In the genomic region with DNA sequence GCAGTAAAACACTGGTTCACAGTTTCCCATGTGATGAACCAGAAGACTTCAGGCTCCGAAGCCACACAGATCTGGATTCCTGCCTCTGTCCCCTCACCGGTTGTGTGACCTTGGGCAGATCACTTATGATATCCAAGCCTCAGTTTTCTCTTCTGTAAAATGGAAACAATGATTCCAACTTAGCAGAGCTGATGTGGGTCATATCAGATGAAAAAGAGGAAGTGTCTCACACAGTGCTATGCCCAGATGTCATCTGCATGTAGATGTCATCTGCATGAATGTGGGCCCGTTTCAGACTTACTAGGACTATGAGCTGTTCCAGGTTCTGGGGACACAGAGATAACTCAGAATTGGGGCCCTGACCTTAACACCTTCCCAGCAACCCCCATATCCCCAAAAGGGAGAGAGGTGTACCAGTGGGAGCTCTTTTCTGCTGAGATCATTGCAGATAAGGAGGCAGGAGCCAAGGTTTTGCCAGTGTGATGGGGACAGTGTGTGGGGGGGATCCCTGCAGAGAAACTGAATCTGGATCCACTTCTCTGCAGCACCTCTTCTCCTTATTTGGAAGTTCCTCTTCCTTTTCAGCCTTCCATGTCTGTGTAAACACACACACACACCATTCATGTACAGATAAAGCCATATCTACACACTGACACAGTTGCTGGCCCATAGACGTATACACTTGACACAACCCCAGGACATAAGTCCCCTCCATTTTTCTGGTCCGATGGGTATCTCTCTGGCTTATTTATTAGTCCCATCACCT, we compare ENCODE assay signal across 14 cellular contexts. TPM values are rescaled to one million over a fixed set of nuclear protein-coding genes. Genes with fewer than 3 reads are reported as not detected.
DNase-seq lines count a peak whose midpoint lies in the region; ATAC-seq and TF ChIP-seq lines count a peak whose summit lies in the region.
"Had no signal": no experiment of that assay in that cellular context is flagged by ENCODE, and none has a peak within 500 bp of the region (broad histone marks: within the 10 kb centered on the region; RNA-seq: fewer than 3 reads in every experiment).

No MANE protein-coding gene starts in this region.

- H4K20me1 ChIP-seq in neural progenitor cell (ENCODE audit: low read depth) = no peaks in the 10 kb centered on the region

- no peaks in the 10 kb centered on the region for H3K36me3 Mint-ChIP-seq in activated naive CD8-positive, alpha-beta T cell
- H3K36me3 Mint-ChIP-seq in activated naive CD8-positive, alpha-beta T cell treated with anti-CD3 and anti-CD28 coated beads for 36 hours = no peaks in the 10 kb centered on the region
- no peaks in the 10 kb centered on the region for H3K36me3 Mint-ChIP-seq in T-helper 2 cell treated with Interferon-gamma antibody and Interleukin-4, amounts not matched to agents 5 μg/mL and 100 μg/mL, for 36 hours (ENCODE audit: low read depth)
- no peaks in the 10 kb centered on the region for H3K36me3 Mint-ChIP-seq in neural progenitor cell

- H3K4me1 Mint-ChIP-seq in activated naive CD8-positive, alpha-beta T cell (ENCODE audit: low read depth) = peaks cover 42% of the 10 kb centered on the region
- H3K4me1 Mint-ChIP-seq in activated naive CD8-positive, alpha-beta T cell treated with anti-CD3 and anti-CD28 coated beads for 36 hours = peaks cover 36% of the 10 kb centered on the region
- H3K4me1 Mint-ChIP-seq in T-helper 2 cell treated with Interferon-gamma antibody and Interleukin-4, amounts not matched to agents 5 μg/mL and 100 μg/mL, for 36 hours (ENCODE audit: low read depth) = peaks cover 34% of the 10 kb centered on the region
- peaks cover 78% of the 10 kb centered on the region for H3K4me1 Mint-ChIP-seq in neural progenitor cell

- no peak for DNase-seq in activated naive CD8-positive, alpha-beta T cell treated with anti-CD3 and anti-CD28 coated beads for 36 hours
- peak; percentile 78 for DNase-seq in T-helper 2 cell treated with Interferon-gamma antibody and Interleukin-4, amounts not matched to agents 5 μg/mL and 100 μg/mL, for 36 hours (ENCODE audit: low spot score)
- DNase-seq in neural progenitor cell (ENCODE audit: low spot score) (no peak), hypothalamus (lab: John Stamatoyannopoulos, UW) (no peak), left ventricle myocardium inferior (no peak)
- DNase-seq: NCI-H187; PC-9; stimulated activated CD4-positive, alpha-beta T cell treated with anti-CD3 and anti-CD28 coated beads, Interleukin-4, amount 100 ng/mL, for 4 hours had no signal

- peak; percentile 42 for ATAC-seq in GM18868 (IDR thresholded peaks at IDR 0.05; ENCODE audit: unreplicated experiment)
- ATAC-seq in GM21576 (IDR thresholded peaks at IDR 0.05; ENCODE audit: unreplicated experiment) = no peak

- H3K4me2 ChIP-seq in neural progenitor cell = peak overlapping the region; percentile 44
- H3K4me2 ChIP-seq: PC-9 had no signal

- H3F3A ChIP-seq in neural progenitor cell (ENCODE audit: low read depth) = peaks cover 29% of the 10 kb centered on the region

- intact Hi-C loops in left ventricle myocardium inferior (cut with micrococcal nuclease) = no loop called here

- H3K27me3 ChIP-seq in neural progenitor cell (peaks cover 48% of the 10 kb centered on the region), left ventricle myocardium inferior (ENCODE audit: low read depth) (peaks cover 84% of the 10 kb centered on the region)

- no peak overlapping the region for H3K4me3 Mint-ChIP-seq in activated naive CD8-positive, alpha-beta T cell
- no peak overlapping the region for H3K4me3 Mint-ChIP-seq in activated naive CD8-positive, alpha-beta T cell treated with anti-CD3 and anti-CD28 coated beads for 36 hours
- H3K4me3 Mint-ChIP-seq in T-helper 2 cell treated with Interferon-gamma antibody and Interleukin-4, amounts not matched to agents 5 μg/mL and 100 μg/mL, for 36 hours = no peak overlapping the region
- no peak overlapping the region for H3K4me3 Mint-ChIP-seq in neural progenitor cell

- no peaks in the 10 kb centered on the region for H3K79me2 ChIP-seq in neural progenitor cell (ENCODE audit: low read depth)

- H3K4me3 ChIP-seq in neural progenitor cell (no peak overlapping the region), left ventricle myocardium inferior (no peak overlapping the region)
- H3K4me3 ChIP-seq: PC-9, psoas muscle, suprapubic skin had no signal

- no peak overlapping the region for H3K9ac ChIP-seq in neural progenitor cell

- H3K36me3 ChIP-seq in neural progenitor cell (no peaks in the 10 kb centered on the region), left ventricle myocardium inferior (no peaks in the 10 kb centered on the region)
- H3K36me3 ChIP-seq: suprapubic skin had no signal

- no peaks in the 10 kb centered on the region for H3K9me3 Mint-ChIP-seq in activated naive CD8-positive, alpha-beta T cell (ENCODE audit: low read depth)
- H3K9me3 Mint-ChIP-seq in activated naive CD8-positive, alpha-beta T cell treated with anti-CD3 and anti-CD28 coated beads for 36 hours = no peaks in the 10 kb centered on the region
- no peaks in the 10 kb centered on the region for H3K9me3 Mint-ChIP-seq in T-helper 2 cell treated with Interferon-gamma antibody and Interleukin-4, amounts not matched to agents 5 μg/mL and 100 μg/mL, for 36 hours
- H3K9me3 Mint-ChIP-seq in neural progenitor cell = no peaks in the 10 kb centered on the region

- peaks cover 58% of the 10 kb centered on the region for H3K4me1 ChIP-seq in neural progenitor cell
- peaks cover 35% of the 10 kb centered on the region for H3K4me1 ChIP-seq in left ventricle myocardium inferior

- H3K27me3 Mint-ChIP-seq in activated naive CD8-positive, alpha-beta T cell = peaks cover 8% of the 10 kb centered on the region
- peaks cover 19% of the 10 kb centered on the region for H3K27me3 Mint-ChIP-seq in activated naive CD8-positive, alpha-beta T cell treated with anti-CD3 and anti-CD28 coated beads for 36 hours
- peaks cover 46% of the 10 kb centered on the region for H3K27me3 Mint-ChIP-seq in T-helper 2 cell treated with Interferon-gamma antibody and Interleukin-4, amounts not matched to agents 5 μg/mL and 100 μg/mL, for 36 hours (ENCODE audit: low read depth)
- H3K27me3 Mint-ChIP-seq in neural progenitor cell (ENCODE audit: insufficient read depth, low read depth) = peaks cover 44% of the 10 kb centered on the region

- no peak overlapping the region for H2AFZ ChIP-seq in neural progenitor cell (replicated peaks)
- H2AFZ ChIP-seq: PC-9 had no signal

- H3K27ac ChIP-seq in neural progenitor cell (no peak overlapping the region), left ventricle myocardium inferior (replicated peaks) (no peak overlapping the region)
- H3K27ac ChIP-seq: PC-9, psoas muscle, suprapubic skin had no signal

- TF ChIP-seq CTCF in neural progenitor cell (IDR thresholded peaks at IDR 0.05) (no peak), left ventricle myocardium inferior (IDR thresholded peaks at IDR 0.05; ENCODE audit: borderline replicate concordance) (no peak)

- peak overlapping the region; percentile 55 for H3K27ac Mint-ChIP-seq in activated naive CD8-positive, alpha-beta T cell
- no peak overlapping the region for H3K27ac Mint-ChIP-seq in activated naive CD8-positive, alpha-beta T cell treated with anti-CD3 and anti-CD28 coated beads for 36 hours
- H3K27ac Mint-ChIP-seq in T-helper 2 cell treated with Interferon-gamma antibody and Interleukin-4, amounts not matched to agents 5 μg/mL and 100 μg/mL, for 36 hours = peak overlapping the region; percentile 23
- no peak overlapping the region for H3K27ac Mint-ChIP-seq in neural progenitor cell

- no peaks in the 10 kb centered on the region for H3K9me3 ChIP-seq in neural progenitor cell (ENCODE audit: low read depth)
- H3K9me3 ChIP-seq in left ventricle myocardium inferior (replicated peaks) = no peaks in the 10 kb centered on the region
- H3K9me3 ChIP-seq: psoas muscle, suprapubic skin had no signal

RNA-seq across cellular contexts. Expression of gene ADGRB2, which starts 5.0 kb away (rescaled TPM):
- total RNA-seq in activated naive CD8-positive, alpha-beta T cell treated with anti-CD3 and anti-CD28 coated beads for 36 hours = under 1 TPM; 0.08 to 0.18 TPM
- total RNA-seq in neural progenitor cell (ENCODE audit: low replicate concordance) (7.1 and 21.2 TPM in 2 replicates), left ventricle myocardium inferior (12.1 TPM)

RNA-seq across cellular contexts. Expression of gene SPOCD1, which starts 46.7 kb away (rescaled TPM):
- not detected for total RNA-seq in activated naive CD8-positive, alpha-beta T cell treated with anti-CD3 and anti-CD28 coated beads for 36 hours
- total RNA-seq in neural progenitor cell (ENCODE audit: low replicate concordance) (1.4 and 3.1 TPM in 2 replicates), left ventricle myocardium inferior (not detected)
- total RNA-seq: cerebellum had no signal

Comparison
In these comparisons a context has a peak if more than half of its experiments do, and no peak if none do; other contexts are left out.
1. H3K27ac Mint-ChIP-seq: peak in activated naive CD8-positive, alpha-beta T cell (single experiment) and T-helper 2 cell treated with Interferon-gamma antibody and Interleukin-4, amounts not matched to agents 5 μg/mL and 100 μg/mL, for 36 hours (single experiment); none in activated naive CD8-positive, alpha-beta T cell treated with anti-CD3 and anti-CD28 coated beads for 36 hours (single experiment) and neural progenitor cell (single experiment).